14 cellular contexts compared by ENCODE assay signal in the genomic region with DNA sequence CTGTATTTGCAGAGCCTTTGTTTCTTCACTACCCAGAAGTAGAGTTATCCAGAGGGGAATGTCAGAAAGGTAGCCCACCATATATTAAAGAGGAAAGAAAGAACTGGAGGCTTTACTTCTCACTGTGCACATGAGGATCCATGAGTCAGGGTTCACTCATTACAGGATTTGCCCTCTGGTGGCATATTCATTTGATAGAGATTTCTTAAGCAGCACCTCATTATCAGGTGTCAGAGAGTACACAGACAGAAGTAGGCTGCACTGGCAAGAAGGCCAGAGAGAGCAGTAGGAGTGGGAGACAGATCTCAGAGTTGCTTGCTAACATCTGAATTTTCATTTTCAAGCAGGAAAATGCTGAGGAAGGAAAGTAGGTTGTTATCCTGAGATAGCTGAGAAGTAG.
"Had no signal": no experiment of that assay in that cellular context is flagged by ENCODE, and none has a peak within 500 bp of the region (broad histone marks: within the 10 kb centered on the region; RNA-seq: fewer than 3 reads in every experiment).

No MANE protein-coding gene starts in this region.

- H3K27ac ChIP-seq: pancreas, tibial nerve, vagina had no signal

- H3K27me3 ChIP-seq: pancreas, tibial nerve, vagina had no signal

- DNase-seq: activated CD4-positive, alpha-beta T cell treated with anti-CD3 and anti-CD28 coated beads, Interleukin-2, amount 50 U/mL, for 4 hours; activated naive CD4-positive, alpha-beta T cell treated with anti-CD3 and anti-CD28 coated beads for 36 hours; activated naive CD8-positive, alpha-beta T cell treated with anti-CD3 and anti-CD28 coated beads, Interleukin-2, amount 50 U/mL, for 24 hours; activated T-cell treated with anti-CD3 and anti-CD28 coated beads for 4 hours; aorta; left colon; naive thymus-derived CD8-positive, alpha-beta T cell; pancreas; stimulated activated CD4-positive, alpha-beta T cell treated with anti-CD3 and anti-CD28 coated beads, Interleukin-4, amount 100 ng/mL, for 1 hour; stimulated activated naive CD4-positive, alpha-beta T cell treated with Interleukin-2 at 50 U/mL for 16 hours; substantia nigra had no signal

- H3K27ac Mint-ChIP-seq: activated naive CD4-positive, alpha-beta T cell treated with anti-CD3 and anti-CD28 coated beads for 36 hours; activated naive CD8-positive, alpha-beta T cell treated with anti-CD3 and anti-CD28 coated beads, Interleukin-2, amount 50 U/mL, for 24 hours; naive thymus-derived CD8-positive, alpha-beta T cell had no signal

- H3K9me3 Mint-ChIP-seq: activated naive CD4-positive, alpha-beta T cell treated with anti-CD3 and anti-CD28 coated beads for 36 hours; activated naive CD8-positive, alpha-beta T cell treated with anti-CD3 and anti-CD28 coated beads, Interleukin-2, amount 50 U/mL, for 24 hours; naive thymus-derived CD8-positive, alpha-beta T cell had no signal

- H3K9me3 ChIP-seq: pancreas, tibial nerve, vagina had no signal

- H3K4me1 ChIP-seq: pancreas, tibial nerve, vagina had no signal

- ATAC-seq: activated CD4-positive, CD25-positive, alpha-beta regulatory T cell treated with anti-CD3 and anti-CD28 coated beads, Interleukin-2, amount 50 U/mL, for 24 hours; activated naive CD8-positive, alpha-beta T cell treated with anti-CD3 and anti-CD28 coated beads, Interleukin-2, amount 50 U/mL, for 24 hours; left colon; naive thymus-derived CD8-positive, alpha-beta T cell; pancreas had no signal

- H3K27me3 Mint-ChIP-seq: activated naive CD8-positive, alpha-beta T cell treated with anti-CD3 and anti-CD28 coated beads, Interleukin-2, amount 50 U/mL, for 24 hours; naive thymus-derived CD8-positive, alpha-beta T cell had no signal

- H3K4me3 Mint-ChIP-seq: activated naive CD4-positive, alpha-beta T cell treated with anti-CD3 and anti-CD28 coated beads for 36 hours; activated naive CD8-positive, alpha-beta T cell treated with anti-CD3 and anti-CD28 coated beads, Interleukin-2, amount 50 U/mL, for 24 hours; naive thymus-derived CD8-positive, alpha-beta T cell had no signal

- H3K4me1 Mint-ChIP-seq: activated naive CD8-positive, alpha-beta T cell treated with anti-CD3 and anti-CD28 coated beads, Interleukin-2, amount 50 U/mL, for 24 hours; naive thymus-derived CD8-positive, alpha-beta T cell had no signal

- H3K4me3 ChIP-seq: pancreas, tibial nerve, vagina had no signal
